In the genomic region with DNA sequence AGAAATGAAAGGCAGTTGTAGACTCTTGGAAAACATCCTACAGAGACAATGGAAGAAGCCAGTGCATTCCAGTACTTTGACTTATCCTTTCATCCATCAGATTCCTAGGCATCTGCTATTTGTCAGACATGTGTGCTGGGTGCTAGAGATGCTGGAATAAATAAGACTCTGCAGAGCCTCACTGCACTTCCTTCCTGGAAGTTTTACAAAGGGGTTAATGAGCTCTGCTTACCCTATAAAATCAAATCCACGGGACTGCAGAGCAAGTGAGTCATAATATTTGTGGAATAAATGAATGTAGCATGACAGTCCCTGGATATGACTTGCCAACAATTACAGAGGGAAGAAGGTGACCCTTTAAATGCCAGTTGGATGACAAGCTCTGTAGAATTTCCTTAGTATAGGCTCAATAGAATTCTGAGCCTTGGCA, we compare ENCODE assay signal across 16 cellular contexts. TPM values are rescaled to one million over a fixed set of nuclear protein-coding genes. Genes with fewer than 3 reads are reported as not detected.
DNase-seq lines count a peak whose midpoint lies in the region; ATAC-seq, FAIRE-seq and TF ChIP-seq lines count a peak whose summit lies in the region.
"Had no signal": no experiment of that assay in that cellular context is flagged by ENCODE, and none has a peak within 500 bp of the region (broad histone marks: within the 10 kb centered on the region; RNA-seq: fewer than 3 reads in every experiment).

No MANE protein-coding gene starts in this region.

- peaks cover 2% of the 10 kb centered on the region for H3K4me1 Mint-ChIP-seq in astrocyte (ENCODE audit: low read depth, unreplicated experiment)

- H3K27me3 ChIP-seq in astrocyte (ENCODE audit: insufficient read depth, low read length) (no peaks in the 10 kb centered on the region), foreskin keratinocyte (no peaks in the 10 kb centered on the region)

- TF ChIP-seq CTCF in astrocyte (IDR thresholded peaks at IDR 0.05; ENCODE audit: insufficient read depth, low read depth, low read length) (no peak), foreskin keratinocyte (conservative IDR thresholded peaks at IDR 0.05) (no peak)

- ATAC-seq in foreskin keratinocyte (peak; percentile 76), HG03469 (IDR thresholded peaks at IDR 0.05; ENCODE audit: unreplicated experiment) (no peak), HG03354 (IDR thresholded peaks at IDR 0.05; ENCODE audit: poor library complexity, severe bottlenecking, unreplicated experiment) (no peak), GM18502 (IDR thresholded peaks at IDR 0.05; ENCODE audit: poor library complexity, unreplicated experiment) (no peak)

- H2AFZ ChIP-seq in astrocyte (ENCODE audit: low read depth, low read length): no peak overlapping the region

- H3K9me3 ChIP-seq in astrocyte (ENCODE audit: insufficient read depth, low read depth, low read length): no peaks in the 10 kb centered on the region

- peaks cover under 1% of the 10 kb centered on the region for H3K9me3 Mint-ChIP-seq in astrocyte (ENCODE audit: unreplicated experiment)

- H3K4me3 Mint-ChIP-seq in astrocyte (ENCODE audit: unreplicated experiment): no peak overlapping the region

- H3K27ac ChIP-seq in astrocyte (ENCODE audit: low read depth, low read length) (peak overlapping the region; percentile 45), foreskin keratinocyte (no peak overlapping the region)
- H3K27ac ChIP-seq: 22Rv1, SK-N-MC had no signal

- H3K27ac Mint-ChIP-seq in astrocyte (ENCODE audit: unreplicated experiment): no peak overlapping the region

- no peaks in the 10 kb centered on the region for H3K36me3 Mint-ChIP-seq in astrocyte (ENCODE audit: low read depth, unreplicated experiment)

- H4K20me1 ChIP-seq in astrocyte (ENCODE audit: insufficient read depth, low read length): no peaks in the 10 kb centered on the region

- no peaks in the 10 kb centered on the region for H3K79me2 ChIP-seq in astrocyte (ENCODE audit: insufficient read depth, low read length)

- H3K4me1 ChIP-seq in astrocyte (ENCODE audit: insufficient read depth, low read length): peaks cover 22% of the 10 kb centered on the region
- H3K4me1 ChIP-seq in foreskin keratinocyte: peaks cover 20% of the 10 kb centered on the region

- no peaks in the 10 kb centered on the region for H3K27me3 Mint-ChIP-seq in astrocyte (ENCODE audit: low read depth, unreplicated experiment)

- H3K4me2 ChIP-seq in astrocyte (ENCODE audit: low read length): peak overlapping the region; percentile 39

- H3K9ac ChIP-seq in astrocyte (ENCODE audit: low read length): no peak overlapping the region

- no peak overlapping the region for H3K4me3 ChIP-seq in astrocyte (ENCODE audit: insufficient read depth, low read depth, low read length)
- H3K4me3 ChIP-seq: SK-N-MC had no signal

- DNase-seq in A172 (ENCODE audit: low spot score) (peak; percentile 90), HT1080 (ENCODE audit: low read depth) (peak; percentile 95), astrocyte (ENCODE audit: low read depth) (peak; percentile 79), foreskin keratinocyte (peak; percentile 45 to 71), GM19240 (ENCODE audit: insufficient read length, low spot score) (no peak)
- DNase-seq: activated CD4-positive, alpha-beta T cell treated with anti-CD3 and anti-CD28 coated beads for 48 hours; activated effector memory CD4-positive, alpha-beta T cell treated with Interleukin-2 at 50 U/mL for 16 hours; NCI-H1105 treated with DMSO at 0.1 percent for 48 hours; NCI-H526; posterior cingulate gyrus; substantia nigra had no signal

- no peak for FAIRE-seq in astrocyte (lab: Jason Lieb, UNC)

- H3K36me3 ChIP-seq in astrocyte (ENCODE audit: insufficient read depth, low read length): no peaks in the 10 kb centered on the region

RNA-seq across cellular contexts. Expression of a gene that starts 52.7 kb away (rescaled TPM):
- 3.7 and 5.2 TPM in 2 replicates for total RNA-seq in A172 (2014; rRNA removed; shearing (Covaris generic))
- 41.2 and 63.1 TPM in 2 replicates for total RNA-seq in HT1080 (2014; rRNA removed; shearing (Covaris generic))
- 115 and 128 TPM in 2 replicates for polyA plus RNA-seq in HT1080 (2015; cell fraction: cytosol; rRNA removed)
- polyA plus RNA-seq in HT1080 (2015; cell fraction: nucleus; rRNA removed): 113 and 127 TPM in 2 replicates
- 5.5 and 5.8 TPM in 2 replicates for total RNA-seq in astrocyte
- total RNA-seq in foreskin keratinocyte: 14.6 and 18.9 TPM in 2 replicates
- polyA plus RNA-seq in foreskin keratinocyte: 11.2 and 15.8 TPM in 2 replicates
